In the genomic region with DNA sequence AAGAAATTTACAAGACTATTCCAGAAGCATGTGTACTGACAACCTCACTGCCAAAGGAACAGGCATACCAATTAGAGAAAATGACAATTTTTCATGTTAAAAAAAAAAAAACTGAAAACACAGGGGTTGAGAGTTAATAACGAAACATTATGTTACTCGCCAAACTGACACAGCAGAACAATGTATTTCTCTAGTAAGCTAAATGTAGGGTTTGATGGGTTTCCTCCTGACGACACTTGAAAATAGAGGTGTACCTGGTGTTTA, we compare ENCODE assay signal across 1 cellular context.
TF ChIP-seq lines count a peak whose summit lies in the region.

No MANE protein-coding gene starts in this region.

TF ChIP-seq in HEK293, 187 proteins besides CTCF, POLR2A, EP300 and RAD21 (continued from another document):
- TF ChIP-seq ZNF341 (tag by site-specific recombination; IDR thresholded peaks at IDR 0.05; ENCODE audit: low read depth) = no peak
- TF ChIP-seq, protein P1, sequence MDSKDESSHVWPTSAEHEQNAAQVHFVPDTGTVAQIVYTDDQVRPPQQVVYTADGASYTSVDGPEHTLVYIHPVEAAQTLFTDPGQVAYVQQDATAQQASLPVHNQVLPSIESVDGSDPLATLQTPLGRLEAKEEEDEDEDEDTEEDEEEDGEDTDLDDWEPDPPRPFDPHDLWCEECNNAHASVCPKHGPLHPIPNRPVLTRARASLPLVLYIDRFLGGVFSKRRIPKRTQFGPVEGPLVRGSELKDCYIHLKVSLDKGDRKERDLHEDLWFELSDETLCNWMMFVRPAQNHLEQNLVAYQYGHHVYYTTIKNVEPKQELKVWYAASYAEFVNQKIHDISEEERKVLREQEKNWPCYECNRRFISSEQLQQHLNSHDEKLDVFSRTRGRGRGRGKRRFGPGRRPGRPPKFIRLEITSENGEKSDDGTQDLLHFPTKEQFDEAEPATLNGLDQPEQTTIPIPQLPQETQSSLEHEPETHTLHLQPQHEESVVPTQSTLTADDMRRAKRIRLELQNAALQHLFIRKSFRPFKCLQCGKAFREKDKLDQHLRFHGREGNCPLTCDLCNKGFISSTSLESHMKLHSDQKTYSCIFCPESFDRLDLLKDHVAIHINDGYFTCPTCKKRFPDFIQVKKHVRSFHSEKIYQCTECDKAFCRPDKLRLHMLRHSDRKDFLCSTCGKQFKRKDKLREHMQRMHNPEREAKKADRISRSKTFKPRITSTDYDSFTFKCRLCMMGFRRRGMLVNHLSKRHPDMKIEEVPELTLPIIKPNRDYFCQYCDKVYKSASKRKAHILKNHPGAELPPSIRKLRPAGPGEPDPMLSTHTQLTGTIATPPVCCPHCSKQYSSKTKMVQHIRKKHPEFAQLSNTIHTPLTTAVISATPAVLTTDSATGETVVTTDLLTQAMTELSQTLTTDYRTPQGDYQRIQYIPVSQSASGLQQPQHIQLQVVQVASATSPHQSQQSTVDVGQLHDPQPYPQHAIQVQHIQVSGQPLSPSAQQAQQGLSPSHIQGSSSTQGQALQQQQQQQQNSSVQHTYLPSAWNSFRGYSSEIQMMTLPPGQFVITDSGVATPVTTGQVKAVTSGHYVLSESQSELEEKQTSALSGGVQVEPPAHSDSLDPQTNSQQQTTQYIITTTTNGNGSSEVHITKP (tag by site-specific recombination; IDR thresholded peaks at IDR 0.05) = no peak
- TF ChIP-seq ZXDB (tag by site-specific recombination; IDR thresholded peaks at IDR 0.05) = no peak
- no peak for TF ChIP-seq ZNF513 (tag by site-specific recombination; IDR thresholded peaks at IDR 0.05)
- TF ChIP-seq, protein P2, sequence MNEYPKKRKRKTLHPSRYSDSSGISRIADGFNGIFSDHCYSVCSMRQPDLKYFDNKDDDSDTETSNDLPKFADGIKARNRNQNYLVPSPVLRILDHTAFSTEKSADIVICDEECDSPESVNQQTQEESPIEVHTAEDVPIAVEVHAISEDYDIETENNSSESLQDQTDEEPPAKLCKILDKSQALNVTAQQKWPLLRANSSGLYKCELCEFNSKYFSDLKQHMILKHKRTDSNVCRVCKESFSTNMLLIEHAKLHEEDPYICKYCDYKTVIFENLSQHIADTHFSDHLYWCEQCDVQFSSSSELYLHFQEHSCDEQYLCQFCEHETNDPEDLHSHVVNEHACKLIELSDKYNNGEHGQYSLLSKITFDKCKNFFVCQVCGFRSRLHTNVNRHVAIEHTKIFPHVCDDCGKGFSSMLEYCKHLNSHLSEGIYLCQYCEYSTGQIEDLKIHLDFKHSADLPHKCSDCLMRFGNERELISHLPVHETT (tag by site-specific recombination; IDR thresholded peaks at IDR 0.05) = no peak
- no peak for TF ChIP-seq ZNF521 (tag by site-specific recombination; IDR thresholded peaks at IDR 0.05)
- TF ChIP-seq HOXA7 (CRISPR knock-in tag; IDR thresholded peaks at IDR 0.05; ENCODE audit: borderline replicate concordance) = no peak
TF ChIP-seq in HEK293: peak in this region for 0.
